In the genomic region with DNA sequence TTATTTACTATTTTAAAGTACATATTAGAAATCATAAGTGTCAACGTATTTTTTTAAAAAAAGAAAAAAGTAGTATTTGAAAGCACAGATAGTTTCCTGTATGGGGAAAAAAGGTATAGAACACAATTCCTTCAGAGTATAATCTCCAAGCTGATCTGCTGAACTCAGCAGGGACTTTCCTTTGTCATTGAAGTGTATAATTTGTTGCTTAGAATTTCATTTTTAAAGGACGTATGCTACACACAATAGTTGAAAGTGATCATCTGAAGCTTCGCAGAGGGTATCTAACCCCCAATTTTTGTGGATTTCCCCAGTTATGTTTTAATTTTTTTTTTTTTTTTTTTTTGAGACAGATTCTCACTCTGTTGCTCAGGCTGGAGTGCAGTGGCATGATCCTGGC, we compare ENCODE assay signal across 1 cellular context.
TF ChIP-seq lines count a peak whose summit lies in the region.

No MANE protein-coding gene starts in this region.

TF ChIP-seq in neural cell, 6 proteins besides CTCF, POLR2A, EP300 and RAD21 (continued from another document):
- TF ChIP-seq, protein P1, sequence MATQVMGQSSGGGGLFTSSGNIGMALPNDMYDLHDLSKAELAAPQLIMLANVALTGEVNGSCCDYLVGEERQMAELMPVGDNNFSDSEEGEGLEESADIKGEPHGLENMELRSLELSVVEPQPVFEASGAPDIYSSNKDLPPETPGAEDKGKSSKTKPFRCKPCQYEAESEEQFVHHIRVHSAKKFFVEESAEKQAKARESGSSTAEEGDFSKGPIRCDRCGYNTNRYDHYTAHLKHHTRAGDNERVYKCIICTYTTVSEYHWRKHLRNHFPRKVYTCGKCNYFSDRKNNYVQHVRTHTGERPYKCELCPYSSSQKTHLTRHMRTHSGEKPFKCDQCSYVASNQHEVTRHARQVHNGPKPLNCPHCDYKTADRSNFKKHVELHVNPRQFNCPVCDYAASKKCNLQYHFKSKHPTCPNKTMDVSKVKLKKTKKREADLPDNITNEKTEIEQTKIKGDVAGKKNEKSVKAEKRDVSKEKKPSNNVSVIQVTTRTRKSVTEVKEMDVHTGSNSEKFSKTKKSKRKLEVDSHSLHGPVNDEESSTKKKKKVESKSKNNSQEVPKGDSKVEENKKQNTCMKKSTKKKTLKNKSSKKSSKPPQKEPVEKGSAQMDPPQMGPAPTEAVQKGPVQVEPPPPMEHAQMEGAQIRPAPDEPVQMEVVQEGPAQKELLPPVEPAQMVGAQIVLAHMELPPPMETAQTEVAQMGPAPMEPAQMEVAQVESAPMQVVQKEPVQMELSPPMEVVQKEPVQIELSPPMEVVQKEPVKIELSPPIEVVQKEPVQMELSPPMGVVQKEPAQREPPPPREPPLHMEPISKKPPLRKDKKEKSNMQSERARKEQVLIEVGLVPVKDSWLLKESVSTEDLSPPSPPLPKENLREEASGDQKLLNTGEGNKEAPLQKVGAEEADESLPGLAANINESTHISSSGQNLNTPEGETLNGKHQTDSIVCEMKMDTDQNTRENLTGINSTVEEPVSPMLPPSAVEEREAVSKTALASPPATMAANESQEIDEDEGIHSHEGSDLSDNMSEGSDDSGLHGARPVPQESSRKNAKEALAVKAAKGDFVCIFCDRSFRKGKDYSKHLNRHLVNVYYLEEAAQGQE (IDR thresholded peaks at IDR 0.05; ENCODE audit: borderline replicate concordance): no peak
